In genomic region chr1:111471012-111471411, GRCh38 we compare ENCODE assay signal across 8 cellular contexts. TPM values are rescaled to one million over a fixed set of nuclear protein-coding genes. Genes with fewer than 3 reads are reported as not detected.
A peak's percentile ranks its signal among the peaks of the same experiment; 100 is the strongest.
DNase-seq lines count a peak whose midpoint lies in the region; ATAC-seq and TF ChIP-seq lines count a peak whose summit lies in the region.

No MANE protein-coding gene starts in this region.

- intact Hi-C loops in heart right ventricle (cut with DNase I): loop anchor here in 1 of 10 donors (10.0 kb wide), 1 partner anchor 894 kb away; no protein-coding TSS in a partner anchor

- H3K36me3 Mint-ChIP-seq in HFFc6 (ENCODE audit: low read depth): no peaks in the 10 kb centered on the region

- H3K4me1 Mint-ChIP-seq in HFFc6 (ENCODE audit: low read depth): peaks cover 15% of the 10 kb centered on the region

- no peaks in the 10 kb centered on the region for H3K9me3 ChIP-seq in heart right ventricle

- peaks cover 2 to 62% (median 35%) of the 10 kb centered on the region in 9 donors for H3K4me1 ChIP-seq in heart right ventricle

- WGBS in heart right ventricle, 2 donors: 51 to 58% methylated on average over 3 of the region's 3 CpGs

- no peaks in the 10 kb centered on the region for H3K27me3 ChIP-seq in heart right ventricle

- H3K27me3 Mint-ChIP-seq in HFFc6 (ENCODE audit: insufficient read depth): no peaks in the 10 kb centered on the region

- ATAC-seq in HG03097 (IDR thresholded peaks at IDR 0.05; ENCODE audit: low FRiP score, unreplicated experiment) (peak; percentile 53), heart right ventricle (peak in 7 of 8 donors; percentile 26 to 74 (median 58))

- H3K27ac ChIP-seq in heart right ventricle: peak overlapping the region in 5 of 10 donors; percentile 3 to 93 (median 29)

- DNase-seq in activated CD4-positive, alpha-beta T cell treated with anti-CD3 and anti-CD28 coated beads for 1 hour: peak; percentile 43
- DNase-seq in heart right ventricle: peak in 1 of 2 donors; percentile 49
- peak; percentile 28 to 35 for DNase-seq in stimulated activated CD8-positive, alpha-beta memory T cell treated with anti-CD3 and anti-CD28 coated beads, Interleukin-7, amount 100 ng/mL, for 1 hour (ENCODE audit: low read depth in 2 of 2)
- no peak for DNase-seq in HFFc6
- no peak for DNase-seq in GM19240 (ENCODE audit: insufficient read length, low spot score)
- no peak for DNase-seq in NCI-H1694 (lab: John Stamatoyannopoulos, UW)
- no peak for DNase-seq in GOT3 (lab: John Stamatoyannopoulos, UW)

- peaks cover 0 to 67% (median 19%) of the 10 kb centered on the region in 9 donors for H3K36me3 ChIP-seq in heart right ventricle

- TF ChIP-seq CTCF in heart right ventricle (IDR thresholded peaks at IDR 0.05): no peak
- TF ChIP-seq CTCF in HFFc6 (IDR thresholded peaks at IDR 0.05): no peak

- H3K4me3 Mint-ChIP-seq in HFFc6: no peak overlapping the region

- H3K9me3 Mint-ChIP-seq in HFFc6: no peaks in the 10 kb centered on the region

- no peak overlapping the region for H3K27ac Mint-ChIP-seq in HFFc6

- H3K4me3 ChIP-seq in heart right ventricle: no peak overlapping the region

RNA-seq across cellular contexts. Expression of gene C1orf162, which starts 2.8 kb away (rescaled TPM):
- total RNA-seq in heart right ventricle: 10 to 100 TPM in 3 of 10 donors, 1 to 10 TPM in 7; 1.5 to 23.8 (median 3.4) TPM
- polyA plus RNA-seq in heart right ventricle: 10 to 100 TPM; 11.6 to 21.6 TPM
- under 1 TPM in 2 of 6 experiments, not detected in 4; 0.33 to 0.52 TPM for total RNA-seq in HFFc6 (2021; fragmentation: NEBNext Ultra II Directional; extraction: Animal tissue kit (Norgen Biotek cat#: 25700))

RNA-seq across cellular contexts. Expression of gene ATP5PB, which starts 21.7 kb away (rescaled TPM):
- total RNA-seq in heart right ventricle: 100 to 1,000 TPM; 566 to 899 (median 797) TPM
- polyA plus RNA-seq in heart right ventricle: 100 to 1,000 TPM; 146 to 661 TPM
- total RNA-seq in HFFc6 (2021; fragmentation: NEBNext Ultra II Directional; extraction: Animal tissue kit (Norgen Biotek cat#: 25700)): 100 to 1,000 TPM; 253 to 293 (median 285) TPM

RNA-seq across cellular contexts. Expression of gene WDR77, which starts 22.0 kb away (rescaled TPM):
- 10 to 100 TPM; 26.0 to 40.3 (median 35.3) TPM for total RNA-seq in heart right ventricle
- polyA plus RNA-seq in heart right ventricle: 10 to 100 TPM; 21.4 to 55.8 TPM
- total RNA-seq in HFFc6 (2021; fragmentation: NEBNext Ultra II Directional; extraction: Animal tissue kit (Norgen Biotek cat#: 25700)): 10 to 100 TPM; 42.5 to 53.7 (median 47.7) TPM

RNA-seq across cellular contexts. Expression of gene ADORA3, which starts 32.4 kb away (rescaled TPM):
- 1 to 10 TPM in 5 of 10 donors, under 1 TPM in 3, not detected in 2; 0.17 to 4.7 (median 1.6) TPM for total RNA-seq in heart right ventricle
- polyA plus RNA-seq in heart right ventricle: 1 to 10 TPM; 1.9 TPM
- total RNA-seq in HFFc6 (2021; fragmentation: NEBNext Ultra II Directional; extraction: Animal tissue kit (Norgen Biotek cat#: 25700)): not detected

RNA-seq across cellular contexts. Expression of gene TMIGD3, which starts 32.4 kb away (rescaled TPM):
- total RNA-seq in heart right ventricle: 1 to 10 TPM in 3 of 10 donors, under 1 TPM in 2, not detected in 5; 0.43 to 6.2 (median 1.4) TPM
- 1 to 10 TPM in 1 of 2 donors, under 1 TPM in 1; 0.73 to 1.4 TPM for polyA plus RNA-seq in heart right ventricle
- not detected for total RNA-seq in HFFc6 (2021; fragmentation: NEBNext Ultra II Directional; extraction: Animal tissue kit (Norgen Biotek cat#: 25700))

Comparison
In these comparisons a context has a peak if more than half of its experiments do, and no peak if none do; other contexts are left out.
1. DNase-seq: peak in activated CD4-positive, alpha-beta T cell treated with anti-CD3 and anti-CD28 coated beads for 1 hour (single experiment) and stimulated activated CD8-positive, alpha-beta memory T cell treated with anti-CD3 and anti-CD28 coated beads, Interleukin-7, amount 100 ng/mL, for 1 hour (2 of 2); none in HFFc6 (single experiment), GM19240 (single experiment), NCI-H1694 (single experiment) and GOT3 (single experiment).